ENCODE assay signal across 19 cellular contexts in the genomic region with DNA sequence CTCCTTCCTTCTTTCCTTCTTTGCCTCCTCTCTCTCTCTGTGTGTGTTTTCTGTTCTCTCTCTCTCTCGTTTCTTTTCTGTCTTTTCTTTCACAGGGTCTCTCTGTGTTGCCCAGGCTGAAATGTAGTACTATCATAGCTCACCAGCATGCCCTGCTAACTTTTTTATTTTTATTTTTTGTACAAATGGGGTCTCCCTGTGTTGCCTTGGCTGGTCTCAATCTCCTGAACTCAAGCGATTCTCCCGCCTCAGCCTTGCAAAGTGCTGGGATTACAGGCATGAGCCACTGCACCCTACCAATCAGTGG. TPM values are rescaled to one million over a fixed set of nuclear protein-coding genes. Genes with fewer than 3 reads are reported as not detected.
A peak's percentile ranks its signal among the peaks of the same experiment; 100 is the strongest.
DNase-seq lines count a peak whose midpoint lies in the region; ATAC-seq and TF ChIP-seq lines count a peak whose summit lies in the region.
"Had no signal": no experiment of that assay in that cellular context is flagged by ENCODE, and none has a peak within 500 bp of the region (broad histone marks: within the 10 kb centered on the region; RNA-seq: fewer than 3 reads in every experiment).

No MANE protein-coding gene starts in this region.

- intact Hi-C loops in colonic mucosa (cut with DNase I): no loop called here

- no peaks in the 10 kb centered on the region for H3K9me2 ChIP-seq in hepatocyte (replicated peaks; ENCODE audit: insufficient read depth)

- no peak overlapping the region for H3K9ac ChIP-seq in colonic mucosa (ENCODE audit: low read depth in 2 of 2, low read length in 2 of 2)

- peak overlapping the region; percentile 36 for H3K4me2 ChIP-seq in hepatocyte

- H3K27ac ChIP-seq in angular gyrus (ENCODE audit: low read depth, low read length) (peak overlapping the region; percentile 31), hepatocyte (peak overlapping the region; percentile 50), temporal lobe (ENCODE audit: low read depth, low read length) (peak overlapping the region; percentile 93), colonic mucosa (no peak overlapping the region)

- no peaks in the 10 kb centered on the region for H3K27me3 Mint-ChIP-seq in stimulated activated naive CD8-positive, alpha-beta T cell treated with anti-CD3 and anti-CD28 coated beads, Interleukin-15, amount 100 ng/mL, for 72 hours
- H3K27me3 Mint-ChIP-seq: CD4-positive, CD25-positive, alpha-beta regulatory T cell; CD8-positive, alpha-beta memory T cell had no signal

- no peak overlapping the region for H2AFZ ChIP-seq in hepatocyte

- 85% methylated on average over 3 of the region's 3 CpGs for WGBS in hepatocyte (ENCODE audit: low lambda C conversion rate, missing lambda C conversion rate)

- H3K9me3 ChIP-seq in hepatocyte (ENCODE audit: low read depth) (no peaks in the 10 kb centered on the region), colonic mucosa (no peaks in the 10 kb centered on the region)
- H3K9me3 ChIP-seq: BE2C had no signal

- H3K9me3 Mint-ChIP-seq in stimulated activated naive CD8-positive, alpha-beta T cell treated with anti-CD3 and anti-CD28 coated beads, Interleukin-15, amount 100 ng/mL, for 72 hours: no peaks in the 10 kb centered on the region
- H3K9me3 Mint-ChIP-seq: CD4-positive, CD25-positive, alpha-beta regulatory T cell; CD8-positive, alpha-beta memory T cell had no signal

- H3K4me3 Mint-ChIP-seq in stimulated activated naive CD8-positive, alpha-beta T cell treated with anti-CD3 and anti-CD28 coated beads, Interleukin-15, amount 100 ng/mL, for 72 hours: no peak overlapping the region
- H3K4me3 Mint-ChIP-seq: CD4-positive, CD25-positive, alpha-beta regulatory T cell; CD8-positive, alpha-beta memory T cell had no signal

- H3K4me3 ChIP-seq in hepatocyte (no peak overlapping the region), colonic mucosa (no peak overlapping the region)

- no peaks in the 10 kb centered on the region for H3K27me3 ChIP-seq in hepatocyte
- H3K27me3 ChIP-seq in colonic mucosa: no peaks in the 10 kb centered on the region
- H3K27me3 ChIP-seq: BE2C had no signal

- peak overlapping the region; percentile 1 to 58 for H3K27ac Mint-ChIP-seq in stimulated activated naive CD8-positive, alpha-beta T cell treated with anti-CD3 and anti-CD28 coated beads, Interleukin-15, amount 100 ng/mL, for 72 hours
- H3K27ac Mint-ChIP-seq: CD4-positive, CD25-positive, alpha-beta regulatory T cell; CD8-positive, alpha-beta memory T cell had no signal

- peaks cover 17% of the 10 kb centered on the region for H3K4me1 Mint-ChIP-seq in stimulated activated naive CD8-positive, alpha-beta T cell treated with anti-CD3 and anti-CD28 coated beads, Interleukin-15, amount 100 ng/mL, for 72 hours
- H3K4me1 Mint-ChIP-seq: CD8-positive, alpha-beta memory T cell had no signal

- no peak for TF ChIP-seq CTCF in hepatocyte (IDR thresholded peaks at IDR 0.05; ENCODE audit: poor library complexity)
- no peak for TF ChIP-seq CTCF in colonic mucosa (IDR thresholded peaks at IDR 0.05)

- H3K4me1 ChIP-seq in hepatocyte (ENCODE audit: insufficient read depth) (peaks cover 3% of the 10 kb centered on the region), colonic mucosa (no peaks in the 10 kb centered on the region)
- H3K4me1 ChIP-seq: BE2C had no signal

- H4K20me1 ChIP-seq in hepatocyte (ENCODE audit: insufficient read depth, poor library complexity, severe bottlenecking): no peaks in the 10 kb centered on the region

- DNase-seq in stimulated activated naive CD8-positive, alpha-beta T cell treated with anti-CD3 and anti-CD28 coated beads, Interleukin-15, amount 100 ng/mL, for 72 hours: no peak
- DNase-seq in stimulated activated naive CD8-positive, alpha-beta T cell treated with anti-CD3 and anti-CD28 coated beads, Interleukin-15, Interleukin-2, amounts not matched to agents 100 U/mL and 50 U/mL, for 24 hours: no peak
- DNase-seq in hepatocyte (ENCODE audit: low spot score) (no peak), colonic mucosa (no peak)
- no peak for DNase-seq in effector CD4-positive, alpha-beta T cell
- DNase-seq: ACHN; BE2C; C1 segment of cervical spinal cord; CD4-positive, CD25-positive, alpha-beta regulatory T cell; CD8-positive, alpha-beta memory T cell; COR-L47; DMS 273 treated with DMSO at 0.1 percent for 48 hours; DMS53; GOT3; H7 had no signal

- no peaks in the 10 kb centered on the region for H3K79me2 ChIP-seq in hepatocyte

- no peaks in the 10 kb centered on the region for H3K36me3 ChIP-seq in hepatocyte (replicated peaks; ENCODE audit: insufficient read depth, low read depth)
- H3K36me3 ChIP-seq in colonic mucosa: no peaks in the 10 kb centered on the region
- H3K36me3 ChIP-seq: BE2C had no signal

- ATAC-seq in stimulated activated naive CD8-positive, alpha-beta T cell treated with anti-CD3 and anti-CD28 coated beads, Interleukin-15, amount 100 ng/mL, for 72 hours: no peak
- no peak for ATAC-seq in stimulated activated naive CD8-positive, alpha-beta T cell treated with anti-CD3 and anti-CD28 coated beads, Interleukin-15, Interleukin-2, amounts not matched to agents 100 U/mL and 50 U/mL, for 24 hours
- ATAC-seq in HG02763 (IDR thresholded peaks at IDR 0.05; ENCODE audit: unreplicated experiment): no peak
- ATAC-seq: HepG2 had no signal

RNA-seq across cellular contexts. Expression of gene SLC5A11, which starts 1.5 kb away (rescaled TPM):
- total RNA-seq in hepatocyte (1.2 and 2.2 TPM in 2 replicates), temporal lobe (not detected), colonic mucosa (1 to 10 TPM in 1 of 2 donors, under 1 TPM in 1; 0.79 to 2.6 TPM)
- 0.44 and 1.7 TPM in 2 replicates for polyA plus RNA-seq in hepatocyte
- total RNA-seq: CD4-positive, CD25-positive, alpha-beta regulatory T cell; H7 had no signal
- polyA plus RNA-seq: CD4-positive, CD25-positive, alpha-beta regulatory T cell; CD8-positive, alpha-beta memory T cell had no signal
